25 cellular contexts compared by ENCODE assay signal in genomic region chr2:143768991-143769390, GRCh38.
"Had no signal": no experiment of that assay in that cellular context is flagged by ENCODE, and none has a peak within 500 bp of the region (broad histone marks: within the 10 kb centered on the region; RNA-seq: fewer than 3 reads in every experiment).

No MANE protein-coding gene starts in this region.

- H3K9me3 ChIP-seq: ovary, psoas muscle, right lobe of liver, sigmoid colon, suprapubic skin, testis, tibial artery, transverse colon, upper lobe of right lung, uterus had no signal

- H3K4me1 ChIP-seq: parathyroid adenoma, psoas muscle, right lobe of liver, sigmoid colon, suprapubic skin, testis, tibial artery, transverse colon, upper lobe of right lung, uterus had no signal

- ATAC-seq: natural killer cell; psoas muscle; right cardiac atrium; right lobe of liver; stimulated activated effector memory CD8-positive, alpha-beta T cell treated with anti-CD3 and anti-CD28 coated beads, Interleukin-12 subunit alpha, Interleukin-12 subunit beta, amount 100 ng/mL, for 72 hours; stimulated activated naive B cell treated with anti-CD40 and anti-IgM and Interleukin-4, amounts not matched to agents 10 μg/mL and 1 μg/mL and 100 μg/mL, for 72 hours; upper lobe of right lung had no signal

- H3K79me2 ChIP-seq: parathyroid adenoma had no signal

- H3K36me3 ChIP-seq: neural progenitor cell, ovary, right lobe of liver, sigmoid colon, suprapubic skin, tibial artery, transverse colon, upper lobe of right lung, uterus had no signal

- H3K27me3 ChIP-seq: neural progenitor cell, ovary, right lobe of liver, sigmoid colon, suprapubic skin, testis, tibial artery, transverse colon, upper lobe of right lung, uterus had no signal

- H3K27ac ChIP-seq: neural progenitor cell, ovary, parathyroid adenoma, psoas muscle, right lobe of liver, sigmoid colon, suprapubic skin, testis, tibial artery, transverse colon, upper lobe of right lung, uterus had no signal

- H2AFZ ChIP-seq: neural progenitor cell, parathyroid adenoma had no signal

- H3K9ac ChIP-seq: neural progenitor cell, parathyroid adenoma had no signal

- H3K4me2 ChIP-seq: neural progenitor cell had no signal

- H3K4me3 ChIP-seq: neural progenitor cell, ovary, psoas muscle, right lobe of liver, sigmoid colon, suprapubic skin, testis, tibial artery, transverse colon, upper lobe of right lung, uterus had no signal

- DNase-seq: natural killer cell; occipital lobe; ovary; posterior cingulate gyrus; psoas muscle; right cardiac atrium; right lobe of liver; sigmoid colon; small intestine; stimulated activated CD4-positive, alpha-beta T cell treated with anti-CD3 and anti-CD28 coated beads, Interleukin-15, amount 100 ng/mL, for 24 hours; stimulated activated CD4-positive, alpha-beta T cell treated with anti-CD3 and anti-CD28 coated beads, Interleukin-2, amount 100 ng/mL, for 24 hours; stimulated activated CD4-positive, alpha-beta T cell treated with anti-CD3 and anti-CD28 coated beads, Interleukin-2, amount 100 ng/mL, for 48 hours; stimulated activated CD4-positive, alpha-beta T cell treated with anti-CD3 and anti-CD28 coated beads, Interleukin-4, amount 100 ng/mL, for 24 hours; stimulated activated naive B cell treated with anti-CD40 and anti-IgM and Interleukin-4, amounts not matched to agents 10 μg/mL and 1 μg/mL and 100 μg/mL, for 72 hours; stimulated activated naive CD4-positive, alpha-beta T cell treated with Interleukin-2 at 50 U/mL for 16 hours; substantia nigra; testis; tibial artery; transverse colon; upper lobe of right lung; uterus had no signal

- FAIRE-seq: small intestine had no signal
